ENCODE assay signal across 8 cellular contexts in the genomic region with DNA sequence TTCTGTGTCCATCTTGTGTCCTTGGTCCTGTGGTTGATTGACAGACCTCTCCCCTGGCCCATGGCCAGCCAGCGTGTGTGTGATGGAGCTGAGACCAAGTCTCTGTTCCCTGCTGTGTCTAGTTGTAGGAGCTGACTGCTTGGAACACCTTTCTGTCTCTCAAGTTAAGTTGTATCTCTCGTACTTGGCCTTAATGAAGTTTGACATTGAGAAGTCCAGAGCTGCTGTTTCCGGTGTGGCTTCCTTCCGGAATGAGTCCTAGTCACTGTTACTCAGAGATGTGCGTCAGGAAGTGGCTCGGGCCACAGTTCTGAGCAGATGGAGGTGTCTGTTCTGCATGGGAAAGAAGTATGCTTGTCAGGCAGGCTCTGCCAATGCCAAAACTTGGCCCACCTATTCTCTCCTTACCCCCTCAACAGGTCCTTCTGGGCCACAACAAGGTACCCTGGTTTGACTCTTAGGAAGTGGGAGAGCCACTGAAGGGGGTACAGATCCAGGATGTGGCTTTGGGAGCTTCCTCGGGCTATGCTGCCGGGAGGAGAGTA. TPM values are rescaled to one million over a fixed set of nuclear protein-coding genes. Genes with fewer than 3 reads are reported as not detected.
A peak's percentile ranks its signal among the peaks of the same experiment; 100 is the strongest.
DNase-seq lines count a peak whose midpoint lies in the region; TF ChIP-seq lines count a peak whose summit lies in the region.

No MANE protein-coding gene starts in this region.

- no peak overlapping the region for H2BK5ac ChIP-seq in trophoblast cell (ENCODE audit: low read depth, low read length, poor library complexity)

- TF ChIP-seq CTCF in GM12865 (IDR thresholded peaks at IDR 0.05; ENCODE audit: insufficient read depth, low read depth, low read length, missing control alignments) (no peak), Caco-2 (IDR thresholded peaks at IDR 0.05; ENCODE audit: insufficient read depth in 1 of 2, low read depth in 1 of 2, low read length in 1 of 2, severe bottlenecking in 1 of 2, unreplicated experiment in 1 of 2) (no peak)

- no peaks in the 10 kb centered on the region for H3K9me3 Mint-ChIP-seq in activated CD4-positive, alpha-beta memory T cell treated with anti-CD3 and anti-CD28 coated beads for 36 hours
- H3K9me3 Mint-ChIP-seq in Caco-2 (ENCODE audit: unreplicated experiment), result peaks cover under 1% of the 10 kb centered on the region

- H4K8ac ChIP-seq in trophoblast cell (ENCODE audit: low read depth, low read length), result no peak overlapping the region

- H3K36me3 Mint-ChIP-seq in activated CD4-positive, alpha-beta memory T cell treated with anti-CD3 and anti-CD28 coated beads for 36 hours, result no peaks in the 10 kb centered on the region
- H3K36me3 Mint-ChIP-seq in Caco-2 (ENCODE audit: insufficient read depth, unreplicated experiment), result peaks cover 60% of the 10 kb centered on the region

- no TSS peak for BruUV-seq in Caco-2 (replicated peaks; lab: Mats Ljungman, UMichigan)

- no peak overlapping the region for H4K12ac ChIP-seq in trophoblast cell (ENCODE audit: low read depth, low read length)

- H3K4me1 Mint-ChIP-seq in activated CD4-positive, alpha-beta memory T cell treated with anti-CD3 and anti-CD28 coated beads for 36 hours (ENCODE audit: low read depth), result peaks cover 79% of the 10 kb centered on the region
- H3K4me1 Mint-ChIP-seq in Caco-2 (ENCODE audit: low read depth, unreplicated experiment), result peaks cover 55% of the 10 kb centered on the region

- H3K27ac ChIP-seq in Karpas-422 (ENCODE audit: low read length), result peak overlapping the region; percentile 69
- peak overlapping the region; percentile 73 for H3K27ac ChIP-seq in epithelial cell of prostate
- no peak overlapping the region for H3K27ac ChIP-seq in trophoblast cell (ENCODE audit: low read depth, low read length)

- no peaks in the 10 kb centered on the region for H3K27me3 Mint-ChIP-seq in activated CD4-positive, alpha-beta memory T cell treated with anti-CD3 and anti-CD28 coated beads for 36 hours
- H3K27me3 Mint-ChIP-seq in Caco-2 (ENCODE audit: insufficient read depth, unreplicated experiment), result no peaks in the 10 kb centered on the region

- H3K4me3 Mint-ChIP-seq in activated CD4-positive, alpha-beta memory T cell treated with anti-CD3 and anti-CD28 coated beads for 36 hours, result peak overlapping the region; percentile 72
- no peak overlapping the region for H3K4me3 Mint-ChIP-seq in Caco-2 (ENCODE audit: unreplicated experiment)

- peaks cover 17% of the 10 kb centered on the region; the same call in 1 of the 2 replicates for H4K20me1 ChIP-seq in Karpas-422 (ENCODE audit: insufficient read depth, low read depth, low read length)

- H3K36me3 ChIP-seq in Karpas-422 (ENCODE audit: insufficient read depth, low read length) (peaks cover 11% of the 10 kb centered on the region), trophoblast cell (ENCODE audit: control insufficient read depth in 1 of 2, insufficient read depth in 2 of 2, low read length in 2 of 2) (peaks cover 4 to 9% of the 10 kb centered on the region in 2 experiments), Caco-2 (ENCODE audit: control insufficient read depth, insufficient read depth, low read length) (no peaks in the 10 kb centered on the region; the same call in none of the 2 replicates)

- CTCF ChIA-PET in activated CD4-positive, alpha-beta memory T cell treated with anti-CD3 and anti-CD28 coated beads for 36 hours (lab: Charles Lee), result interaction anchor here (1.5 to 4.0 kb wide), 3 partner anchors 16 to 53 kb away, joined by 5 to 21 read pairs (median 14); a partner anchor contains a TSS
- CTCF ChIA-PET in Caco-2 (lab: Charles Lee), result no interaction called here

- H4K91ac ChIP-seq in trophoblast cell (ENCODE audit: low read depth, low read length), result no peak overlapping the region

- H3K9me3 ChIP-seq in Karpas-422 (ENCODE audit: low read length) (no peaks in the 10 kb centered on the region), trophoblast cell (ENCODE audit: insufficient read depth, low read depth, low read length) (no peaks in the 10 kb centered on the region), Caco-2 (no peaks in the 10 kb centered on the region)

- H3K18ac ChIP-seq in trophoblast cell (ENCODE audit: low read length), result no peak overlapping the region

- no peak overlapping the region for H3K23ac ChIP-seq in trophoblast cell (ENCODE audit: low read length)

- H3K79me1 ChIP-seq in trophoblast cell (ENCODE audit: low read length), result peaks cover 30% of the 10 kb centered on the region

- H3K4me3 ChIP-seq in GM12865 (ENCODE audit: low read depth, low read length) (peak overlapping the region; percentile 42), Karpas-422 (ENCODE audit: low read length) (peak overlapping the region; percentile 45; the same call in 1 of the 2 replicates), trophoblast cell (ENCODE audit: low read depth, low read length) (no peak overlapping the region), Caco-2 (ENCODE audit: low read depth, low read length) (no peak overlapping the region)

- H3K9me2 ChIP-seq in Karpas-422 (replicated peaks; ENCODE audit: insufficient read depth, low read length), result no peaks in the 10 kb centered on the region

- no peak overlapping the region for H2AK5ac ChIP-seq in trophoblast cell (ENCODE audit: low read length)

- H3K4me1 ChIP-seq in Karpas-422 (ENCODE audit: low read length) (peaks cover 47% of the 10 kb centered on the region), trophoblast cell (ENCODE audit: control insufficient read depth in 1 of 2, insufficient read depth in 2 of 2, low read length in 2 of 2) (peaks cover 56 to 58% of the 10 kb centered on the region in 2 experiments), Caco-2 (peaks cover 44% of the 10 kb centered on the region)

- intact Hi-C loops in activated CD4-positive, alpha-beta memory T cell treated with anti-CD3 and anti-CD28 coated beads for 36 hours (cut with micrococcal nuclease), result loop anchor here (1.0 to 5.0 kb wide), 7 partner anchors 8 to 138 kb away; no protein-coding TSS in a partner anchor
- intact Hi-C loops in Caco-2 (cut with micrococcal nuclease; ENCODE audit: unreplicated experiment), result no loop called here

- no peak overlapping the region for H2BK120ac ChIP-seq in trophoblast cell (ENCODE audit: insufficient read depth, low read length, poor library complexity)

- H3K27ac Mint-ChIP-seq in activated CD4-positive, alpha-beta memory T cell treated with anti-CD3 and anti-CD28 coated beads for 36 hours, result peak overlapping the region; percentile 93
- no peak overlapping the region for H3K27ac Mint-ChIP-seq in Caco-2 (ENCODE audit: unreplicated experiment)

- H2BK12ac ChIP-seq in trophoblast cell (ENCODE audit: low read length), result no peak overlapping the region

- peak overlapping the region; percentile 50 for H3K4me2 ChIP-seq in Karpas-422 (ENCODE audit: low read depth, low read length, poor library complexity, severe bottlenecking)
- no peak overlapping the region for H3K4me2 ChIP-seq in trophoblast cell (ENCODE audit: low read length)

- POLR2A ChIA-PET in activated CD4-positive, alpha-beta memory T cell treated with anti-CD3 and anti-CD28 coated beads for 36 hours (lab: Charles Lee), result interaction anchor here (1.0 to 1.4 kb wide), 6 partner anchors 8 to 285 kb away, joined by 3 to 8 read pairs (median 4); a partner anchor contains a TSS
- POLR2A ChIA-PET in Caco-2 (lab: Charles Lee), result interaction anchor here (1.1 kb wide), 1 partner anchor 54 kb away, joined by 3 read pairs; a partner anchor contains a TSS

- H3K9ac ChIP-seq in Karpas-422 (ENCODE audit: low read length), result peak overlapping the region; percentile 60
- no peak overlapping the region for H3K9ac ChIP-seq in trophoblast cell (ENCODE audit: low read length)

- H3K14ac ChIP-seq in trophoblast cell (ENCODE audit: low read length), result no peak overlapping the region

- H3K27me3 ChIP-seq in Karpas-422 (ENCODE audit: low read length), result no peaks in the 10 kb centered on the region
- H3K27me3 ChIP-seq in trophoblast cell (ENCODE audit: insufficient read depth, low read length), result no peaks in the 10 kb centered on the region
- H3K27me3 ChIP-seq in Caco-2 (replicated peaks; ENCODE audit: control insufficient read depth, insufficient read depth, low read length), result no peaks in the 10 kb centered on the region

- H3K4ac ChIP-seq in trophoblast cell (ENCODE audit: low read depth, low read length), result peak overlapping the region; percentile 21

- H3K79me2 ChIP-seq in Karpas-422 (ENCODE audit: low read length), result peaks cover 98% of the 10 kb centered on the region
- peaks cover 37% of the 10 kb centered on the region for H3K79me2 ChIP-seq in trophoblast cell (ENCODE audit: control insufficient read depth, insufficient read depth, low read length, poor library complexity)

- WGBS in trophoblast cell (ENCODE audit: extremely low coverage, insufficient coverage, insufficient read length), result no CpG with 5 or more reads among the region's 8 CpGs

- peak; percentile 79 for DNase-seq in GM12865 (ENCODE audit: low read depth)
- DNase-seq in Karpas-422, result peak; percentile 71
- peak; percentile 86 for DNase-seq in activated CD4-positive, alpha-beta memory T cell treated with anti-CD3 and anti-CD28 coated beads for 36 hours
- DNase-seq in epithelial cell of prostate (ENCODE audit: low read depth, low spot score), result no peak
- peak; percentile 24 to 29 for DNase-seq in trophoblast cell
- no peak for DNase-seq in SK-N-DZ (ENCODE audit: low spot score)
- DNase-seq in Caco-2, result no peak
- no peak for DNase-seq in DMS153 treated with DMSO at 0.1 percent for 48 hours (lab: John Stamatoyannopoulos, UW; ENCODE audit: unreplicated experiment)

- H2AFZ ChIP-seq in Karpas-422 (ENCODE audit: low read length) (no peak overlapping the region), trophoblast cell (ENCODE audit: insufficient read depth, low read length, poor library complexity) (no peak overlapping the region)

RNA-seq across cellular contexts. Expression of a gene that starts 54.3 kb away (rescaled TPM):
- 38.4 and 63.4 TPM in 2 replicates for total RNA-seq in Karpas-422 (2014; rRNA removed; shearing (Covaris generic); ENCODE audit: low replicate concordance)
- 100 to 1,000 TPM; 114 TPM for total RNA-seq in activated CD4-positive, alpha-beta memory T cell treated with anti-CD3 and anti-CD28 coated beads for 36 hours
- 115 and 116 TPM in 2 replicates for polyA plus RNA-seq in trophoblast cell (2013)
- 33.1 and 45.6 TPM in 2 replicates for polyA plus RNA-seq in SK-N-DZ (2014; cell fraction: cytosol; rRNA removed)
- 20.2 and 20.6 TPM in 2 replicates for polyA plus RNA-seq in SK-N-DZ (2014; cell fraction: nucleus; rRNA removed)
- total RNA-seq in Caco-2 (2022), result 118 and 126 TPM in 2 replicates

RNA-seq across cellular contexts. Expression of a gene that starts 55.6 kb away (rescaled TPM):
- total RNA-seq in Karpas-422 (2014; rRNA removed; shearing (Covaris generic); ENCODE audit: low replicate concordance), result 5.0 and 10.8 TPM in 2 replicates
- 1 to 10 TPM; 3.1 to 4.7 TPM for total RNA-seq in activated CD4-positive, alpha-beta memory T cell treated with anti-CD3 and anti-CD28 coated beads for 36 hours
- 1.1 and 1.4 TPM in 2 replicates for polyA plus RNA-seq in trophoblast cell (2013)
- 3.9 and 5.5 TPM in 2 replicates for polyA plus RNA-seq in SK-N-DZ (2014; cell fraction: cytosol; rRNA removed)
- polyA plus RNA-seq in SK-N-DZ (2014; cell fraction: nucleus; rRNA removed), result 1.3 and 5.3 TPM in 2 replicates
- 3.1 and 3.8 TPM in 2 replicates for total RNA-seq in Caco-2 (2022)

RNA-seq across cellular contexts. Expression of a gene that starts 56.2 kb away (rescaled TPM):
- total RNA-seq in Karpas-422 (2014; rRNA removed; shearing (Covaris generic); ENCODE audit: low replicate concordance), result 255 and 557 TPM in 2 replicates
- total RNA-seq in activated CD4-positive, alpha-beta memory T cell treated with anti-CD3 and anti-CD28 coated beads for 36 hours, result 100 to 1,000 TPM; 365 to 374 TPM
- polyA plus RNA-seq in trophoblast cell (2013), result 160 and 164 TPM in 2 replicates
- polyA plus RNA-seq in SK-N-DZ (2014; cell fraction: cytosol; rRNA removed), result 38.2 and 54.5 TPM in 2 replicates
- 66.8 and 68.6 TPM in 2 replicates for polyA plus RNA-seq in SK-N-DZ (2014; cell fraction: nucleus; rRNA removed)
- 345 and 355 TPM in 2 replicates for total RNA-seq in Caco-2 (2022)

Comparison
In these comparisons a context has a peak if more than half of its experiments do, and no peak if none do; other contexts are left out.
1. DNase-seq: peak in GM12865 (single experiment), Karpas-422 (single experiment), activated CD4-positive, alpha-beta memory T cell treated with anti-CD3 and anti-CD28 coated beads for 36 hours (single experiment) and trophoblast cell (2 of 2); none in epithelial cell of prostate (single experiment), SK-N-DZ (single experiment), Caco-2 (0 of 2) and DMS153 treated with DMSO at 0.1 percent for 48 hours (single experiment).
2. H3K4me3 ChIP-seq: peak in GM12865 (single experiment) and Karpas-422 (single experiment); none in trophoblast cell (single experiment) and Caco-2 (single experiment).